ENCODE assay signal across 8 cellular contexts in the genomic region with DNA sequence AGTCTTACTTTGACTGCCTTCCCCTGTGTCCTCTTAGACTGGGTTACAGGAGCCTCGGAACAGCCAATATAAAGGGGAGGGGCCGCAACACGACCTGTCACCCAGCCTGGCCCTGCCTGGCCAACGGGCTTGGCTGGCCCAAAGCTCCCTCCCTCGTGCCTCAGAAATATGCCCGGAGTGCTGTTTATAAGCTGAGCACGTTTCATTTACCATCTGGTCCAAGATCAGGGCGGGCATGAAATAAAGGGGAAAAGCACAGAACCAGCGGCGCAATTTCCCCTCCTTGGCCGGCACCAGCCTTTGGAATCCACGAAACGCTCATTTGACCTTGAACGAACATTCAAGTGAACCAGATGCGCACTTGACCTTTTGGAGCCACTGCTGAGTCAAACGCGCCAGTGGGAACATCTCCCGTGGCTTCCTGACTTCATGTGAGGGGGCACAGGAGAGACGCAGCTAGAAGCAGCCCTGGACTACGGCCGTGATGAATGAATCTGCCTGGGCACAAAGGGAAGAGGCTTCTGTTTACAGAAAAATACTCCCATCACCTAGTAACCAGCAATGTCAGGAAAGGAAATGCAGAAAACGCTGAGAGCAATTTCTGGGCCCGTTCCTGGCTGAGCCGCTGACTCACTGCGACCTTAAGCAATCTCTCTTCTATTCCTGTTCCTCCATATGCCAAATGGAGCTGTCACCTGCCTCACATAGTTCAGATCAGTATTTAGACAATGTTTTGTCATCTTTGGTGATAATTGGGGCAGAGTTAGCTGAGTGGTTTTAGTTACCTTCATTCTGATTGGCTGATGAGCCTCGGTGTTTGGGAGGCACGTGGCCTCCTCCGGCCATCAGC. TPM values are rescaled to one million over a fixed set of nuclear protein-coding genes. Genes with fewer than 3 reads are reported as not detected.
DNase-seq lines count a peak whose midpoint lies in the region; ATAC-seq and TF ChIP-seq lines count a peak whose summit lies in the region.

No MANE protein-coding gene starts in this region.

- no peak overlapping the region for H2AK5ac ChIP-seq in mesendoderm (ENCODE audit: low read length)

- H3K9ac ChIP-seq in mesendoderm (ENCODE audit: low read length), result no peak overlapping the region

- H2AFZ ChIP-seq in ACC112 (ENCODE audit: low read length, unreplicated experiment), result no peak overlapping the region

- POLR2A ChIA-PET in RWPE1 (lab: Yijun Ruan, JAX; ENCODE audit: low non-redundant PET), result interaction anchor here (1.4 kb wide), 1 partner anchor 20 kb away, joined by 4 read pairs; no protein-coding TSS in a partner anchor

- no peak overlapping the region for H2BK120ac ChIP-seq in mesendoderm (ENCODE audit: low read depth, low read length)

- peaks cover 17% of the 10 kb centered on the region for H3K4me1 ChIP-seq in ACC112 (ENCODE audit: control insufficient read depth, insufficient read depth, low read length, unreplicated experiment)
- peaks cover 6% of the 10 kb centered on the region for H3K4me1 ChIP-seq in mesendoderm (ENCODE audit: control insufficient read depth, low read depth, low read length)
- peaks cover 45 to 63% (median 53%) of the 10 kb centered on the region in 4 donors for H3K4me1 ChIP-seq in transverse colon

- no peak overlapping the region for H3K18ac ChIP-seq in mesendoderm (ENCODE audit: low read length)

- peaks cover 11% of the 10 kb centered on the region for H3K36me3 Mint-ChIP-seq in effector memory CD8-positive, alpha-beta T cell (ENCODE audit: insufficient read depth)
- H3K36me3 Mint-ChIP-seq in T-helper 2 cell treated with Interferon-gamma antibody and Interleukin-4, amounts not matched to agents 5 μg/mL and 100 μg/mL, for 36 hours (ENCODE audit: low read depth), result no peaks in the 10 kb centered on the region

- DNase-seq in HFF-Myc (ENCODE audit: extremely low read depth, low read depth) (peak; percentile 82), RWPE1 (ENCODE audit: low spot score) (peak; percentile 97), mesendoderm (peak; percentile 88), transverse colon (peak; percentile 70)
- no peak for DNase-seq in effector memory CD8-positive, alpha-beta T cell
- no peak for DNase-seq in activated naive CD4-positive, alpha-beta T cell treated with Interleukin-2 at 50 U/mL for 16 hours
- no peak for DNase-seq in T-helper 2 cell treated with Interferon-gamma antibody and Interleukin-4, amounts not matched to agents 5 μg/mL and 100 μg/mL, for 36 hours (ENCODE audit: low spot score)

- no peak overlapping the region for H3K56ac ChIP-seq in mesendoderm (ENCODE audit: low read length)

- peak overlapping the region; percentile 96 for H3K27ac ChIP-seq in ACC112 (ENCODE audit: low read depth, low read length)
- H3K27ac ChIP-seq in RWPE1, result peak overlapping the region; percentile 100
- H3K27ac ChIP-seq in mesendoderm (ENCODE audit: low read depth, low read length), result no peak overlapping the region
- H3K27ac ChIP-seq in transverse colon, result peak overlapping the region; percentile 90 to 95 (median 92)

- intact Hi-C loops in transverse colon (cut with DNase I; ENCODE audit: low total_unique reads), result no loop called here

- in situ Hi-C loops in transverse colon (cut with MboI; ENCODE audit: low pct_ligation_motif_present in 1 of 4, low pct_unique_long_range_greater_than_20kb in 1 of 4, low sequenced_read_pairs in 3 of 4), result loop anchor here in 1 of 4 donors (10.0 kb wide), 1 partner anchor 68 kb away; no protein-coding TSS in a partner anchor

- no peak overlapping the region for H2BK15ac ChIP-seq in mesendoderm (replicated peaks; ENCODE audit: low read depth)

- H4K8ac ChIP-seq in mesendoderm (ENCODE audit: low read depth, low read length), result no peak overlapping the region

- TF ChIP-seq CTCF in HFF-Myc (IDR thresholded peaks at IDR 0.05; ENCODE audit: low read depth, low read length, missing control alignments) (no peak), RWPE1 (conservative IDR thresholded peaks at IDR 0.05; ENCODE audit: low read depth) (no peak), transverse colon (IDR thresholded peaks at IDR 0.05) (no peak)

- H3K9me3 Mint-ChIP-seq in effector memory CD8-positive, alpha-beta T cell, result no peaks in the 10 kb centered on the region
- no peaks in the 10 kb centered on the region for H3K9me3 Mint-ChIP-seq in T-helper 2 cell treated with Interferon-gamma antibody and Interleukin-4, amounts not matched to agents 5 μg/mL and 100 μg/mL, for 36 hours

- no peak overlapping the region for H3K4me2 ChIP-seq in mesendoderm (ENCODE audit: low read length)

- H3K36me3 ChIP-seq in ACC112 (ENCODE audit: insufficient read depth, low read length), result no peaks in the 10 kb centered on the region
- H3K36me3 ChIP-seq in mesendoderm (ENCODE audit: control insufficient read depth, insufficient read depth, low read length), result no peaks in the 10 kb centered on the region
- H3K36me3 ChIP-seq in transverse colon, result no peaks in the 10 kb centered on the region

- H2BK5ac ChIP-seq in mesendoderm (ENCODE audit: low read length), result no peak overlapping the region

- CTCF ChIA-PET in RWPE1 (lab: Yijun Ruan, JAX), result interaction anchor here (0.6 to 2.4 kb wide), 7 partner anchors 8 to 1750 kb away, joined by 3 to 15 read pairs (median 3); no protein-coding TSS in a partner anchor

- H3K4me1 Mint-ChIP-seq in effector memory CD8-positive, alpha-beta T cell (ENCODE audit: low read depth in 2 of 2), result peaks cover 0 to 31% of the 10 kb centered on the region in 2 donors
- peaks cover 24% of the 10 kb centered on the region for H3K4me1 Mint-ChIP-seq in T-helper 2 cell treated with Interferon-gamma antibody and Interleukin-4, amounts not matched to agents 5 μg/mL and 100 μg/mL, for 36 hours (ENCODE audit: low read depth)

- no peak overlapping the region for H3K4ac ChIP-seq in mesendoderm (ENCODE audit: low read depth, low read length)

- ATAC-seq in effector memory CD8-positive, alpha-beta T cell (replicated peaks), result peak; percentile 38

- H3K4me3 ChIP-seq in ACC112 (ENCODE audit: low read depth, low read length), result peak overlapping the region; percentile 31
- H3K4me3 ChIP-seq in HFF-Myc (replicated peaks; ENCODE audit: low read depth, low read length), result no peak overlapping the region
- no peak overlapping the region for H3K4me3 ChIP-seq in mesendoderm (ENCODE audit: low read length)
- H3K4me3 ChIP-seq in transverse colon, result peak overlapping the region in 1 of 4 donors; percentile 21

- H3K79me2 ChIP-seq in ACC112 (ENCODE audit: control insufficient read depth, insufficient read depth, low read length, unreplicated experiment) (peaks cover 3% of the 10 kb centered on the region), mesendoderm (ENCODE audit: control insufficient read depth, insufficient read depth, low read length) (no peaks in the 10 kb centered on the region)

- no peak overlapping the region for H3K4me3 Mint-ChIP-seq in effector memory CD8-positive, alpha-beta T cell
- no peak overlapping the region for H3K4me3 Mint-ChIP-seq in T-helper 2 cell treated with Interferon-gamma antibody and Interleukin-4, amounts not matched to agents 5 μg/mL and 100 μg/mL, for 36 hours

- H3K9me3 ChIP-seq in transverse colon, result no peaks in the 10 kb centered on the region

- H3K27me3 ChIP-seq in ACC112 (ENCODE audit: insufficient read depth, low read length) (no peaks in the 10 kb centered on the region), mesendoderm (ENCODE audit: insufficient read depth, low read length, poor library complexity) (no peaks in the 10 kb centered on the region), transverse colon (no peaks in the 10 kb centered on the region)

- TF ChIP-seq POLR2A in transverse colon (IDR thresholded peaks at IDR 0.05), result peak; percentile 57

- peak; percentile 73 for TF ChIP-seq EP300 in transverse colon (IDR thresholded peaks at IDR 0.05; ENCODE audit: low read depth)

- H3K27me3 Mint-ChIP-seq in effector memory CD8-positive, alpha-beta T cell, result peaks cover 15 to 18% of the 10 kb centered on the region in 2 donors
- H3K27me3 Mint-ChIP-seq in T-helper 2 cell treated with Interferon-gamma antibody and Interleukin-4, amounts not matched to agents 5 μg/mL and 100 μg/mL, for 36 hours (ENCODE audit: low read depth), result peaks cover 6% of the 10 kb centered on the region

- WGBS in mesendoderm (ENCODE audit: extremely low coverage, insufficient coverage, low lambda C conversion rate), result no CpG with 5 or more reads among the region's 28 CpGs
- 37 to 40% methylated on average over 2 to 28 of the region's 28 CpGs for WGBS in transverse colon (ENCODE audit: low coverage in 1 of 2), 2 donors

- H3K27ac Mint-ChIP-seq in effector memory CD8-positive, alpha-beta T cell, result peak overlapping the region in 1 of 2 donors; percentile 68
- no peak overlapping the region for H3K27ac Mint-ChIP-seq in T-helper 2 cell treated with Interferon-gamma antibody and Interleukin-4, amounts not matched to agents 5 μg/mL and 100 μg/mL, for 36 hours

- H3K79me1 ChIP-seq in mesendoderm (ENCODE audit: low read length), result no peaks in the 10 kb centered on the region

- no peak overlapping the region for H3K23ac ChIP-seq in mesendoderm (ENCODE audit: low read length)

- no peak overlapping the region for H4K5ac ChIP-seq in mesendoderm (ENCODE audit: low read length)

RNA-seq across cellular contexts. Expression of gene RFX2, which starts 53.3 kb away (rescaled TPM):
- polyA plus RNA-seq in mesendoderm (2013, experiment 1 of 2), result 2.2 TPM
- polyA plus RNA-seq in mesendoderm (2013, experiment 2 of 2), result 2.3 TPM
- total RNA-seq in transverse colon, result 10 to 100 TPM in 2 of 4 donors, 1 to 10 TPM in 2; 6.1 to 57.5 (median 11.8) TPM

Comparison
In these comparisons a context has a peak if more than half of its experiments do, and no peak if none do; other contexts are left out.
1. DNase-seq: peak in HFF-Myc (single experiment), RWPE1 (single experiment), mesendoderm (single experiment) and transverse colon (single experiment); none in effector memory CD8-positive, alpha-beta T cell (0 of 3), activated naive CD4-positive, alpha-beta T cell treated with Interleukin-2 at 50 U/mL for 16 hours (single experiment) and T-helper 2 cell treated with Interferon-gamma antibody and Interleukin-4, amounts not matched to agents 5 μg/mL and 100 μg/mL, for 36 hours (single experiment).